Comparison of ENCODE assay signal across 27 cellular contexts in genomic region chrY:8033200-8033599, GRCh38.
DNase-seq lines count a peak whose midpoint lies in the region; ATAC-seq and TF ChIP-seq lines count a peak whose summit lies in the region.
"Had no signal": no experiment of that assay in that cellular context is flagged by ENCODE, and none has a peak within 500 bp of the region (broad histone marks: within the 10 kb centered on the region; RNA-seq: fewer than 3 reads in every experiment).

No MANE protein-coding gene starts in this region.

- no peak for TF ChIP-seq CTCF in cardiac fibroblast (IDR thresholded peaks at IDR 0.05; ENCODE audit: low read depth, low read length)
- no peak for TF ChIP-seq CTCF in osteocyte (IDR thresholded peaks at IDR 0.05)

- DNase-seq in SKM-1 treated with dmso at 0.1 percent for 144 hours (lab: John Stamatoyannopoulos, UW; ENCODE audit: unreplicated experiment) (peak; percentile 8), SKM-1 (lab: John Stamatoyannopoulos, UW; ENCODE audit: unreplicated experiment) (no peak), LoVo (ENCODE audit: low spot score) (peak; percentile 12), cardiac fibroblast (ENCODE audit: low read depth in 2 of 2) (peak; percentile 2 to 33), renal cortical epithelial cell (ENCODE audit: low read depth) (peak; percentile 0), left ventricle myocardium superior (no peak), osteocyte (ENCODE audit: extremely low spot score, unreplicated experiment) (no peak)
- DNase-seq: ACHN; BE2C; CD8-positive, alpha-beta memory T cell; DMS 273 treated with DMSO at 0.1 percent for 48 hours; DMS79; GOT3; Kasumi-1; MV-4-11; NCI-H1105; NCI-H1436 treated with DMSO at 0.1 percent for 48 hours; NCI-H187 treated with DMSO at 0.1 percent for 48 hours; NCI-H2107; NCI-H446; NCI-H526 treated with DMSO at 0.1 percent for 48 hours; SIG-M5 had no signal

- H3K27me3 Mint-ChIP-seq in osteocyte (ENCODE audit: unreplicated experiment): no peaks in the 10 kb centered on the region
- H3K27me3 Mint-ChIP-seq: CD8-positive, alpha-beta memory T cell had no signal

- H3K4me3 ChIP-seq in cardiac fibroblast (replicated peaks in 1 of 2; ENCODE audit: low read depth in 2 of 2, low read length in 2 of 2): no peak overlapping the region
- H3K4me3 ChIP-seq: HAP-1, K562, SK-N-MC had no signal

- no peak for ATAC-seq in HG02623 (IDR thresholded peaks at IDR 0.05; ENCODE audit: unreplicated experiment)
- ATAC-seq in left ventricle myocardium superior: no peak
- ATAC-seq: K562 had no signal

- intact Hi-C loops in left ventricle myocardium superior (cut with micrococcal nuclease): no loop called here

- H3K4me1 Mint-ChIP-seq in osteocyte (ENCODE audit: unreplicated experiment): no peaks in the 10 kb centered on the region
- H3K4me1 Mint-ChIP-seq: CD14-positive monocyte; CD8-positive, alpha-beta memory T cell had no signal

- H3K4me3 Mint-ChIP-seq in osteocyte (ENCODE audit: unreplicated experiment): no peak overlapping the region
- H3K4me3 Mint-ChIP-seq: CD14-positive monocyte; CD8-positive, alpha-beta memory T cell had no signal

- H3K36me3 Mint-ChIP-seq in osteocyte (ENCODE audit: unreplicated experiment): no peaks in the 10 kb centered on the region
- H3K36me3 Mint-ChIP-seq: CD14-positive monocyte; CD8-positive, alpha-beta memory T cell had no signal

- H3K27ac Mint-ChIP-seq in osteocyte (ENCODE audit: unreplicated experiment): no peak overlapping the region
- H3K27ac Mint-ChIP-seq: CD14-positive monocyte; CD8-positive, alpha-beta memory T cell had no signal

- H3K9me3 Mint-ChIP-seq in osteocyte (ENCODE audit: unreplicated experiment): no peaks in the 10 kb centered on the region
- H3K9me3 Mint-ChIP-seq: CD14-positive monocyte; CD8-positive, alpha-beta memory T cell had no signal

Comparison
In these comparisons a context has a peak if more than half of its experiments do, and no peak if none do; other contexts are left out.
1. DNase-seq: peak in SKM-1 treated with dmso at 0.1 percent for 144 hours (single experiment), LoVo (single experiment), cardiac fibroblast (2 of 2) and renal cortical epithelial cell (single experiment); none in SKM-1 (single experiment), left ventricle myocardium superior (single experiment) and osteocyte (single experiment).